8 cellular contexts compared by ENCODE assay signal in the genomic region with DNA sequence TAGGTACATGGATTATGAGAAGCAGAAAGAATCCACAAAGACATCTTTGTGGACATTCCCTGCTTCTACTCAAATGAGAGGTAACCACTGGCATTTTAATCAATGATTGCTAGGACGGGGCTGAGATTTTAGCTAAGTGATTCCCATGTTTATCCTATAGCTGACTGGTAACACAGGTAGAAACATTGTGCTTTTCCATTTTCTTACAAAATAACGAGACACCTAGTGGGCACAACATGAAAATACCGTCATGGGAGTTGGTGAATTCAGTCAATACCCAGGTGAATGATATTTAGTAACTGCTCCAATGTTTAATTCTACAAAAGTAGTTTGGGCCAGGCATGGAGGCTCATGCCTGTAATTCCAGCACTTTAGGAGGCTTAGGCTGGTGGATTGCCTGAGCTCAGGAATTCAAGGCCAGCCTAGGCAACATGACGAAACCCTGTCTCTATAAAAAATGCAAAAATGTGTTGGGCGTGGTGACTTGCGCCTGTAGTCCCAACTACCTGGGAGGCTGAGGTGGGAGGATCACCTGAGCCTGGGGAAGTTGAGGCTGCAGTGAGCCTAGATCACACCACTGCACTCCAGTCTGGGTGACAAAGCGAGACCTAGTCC. TPM values are rescaled to one million over a fixed set of nuclear protein-coding genes. Genes with fewer than 3 reads are reported as not detected.
A peak's percentile ranks its signal among the peaks of the same experiment; 100 is the strongest.
DNase-seq lines count a peak whose midpoint lies in the region; ATAC-seq, FAIRE-seq and TF ChIP-seq lines count a peak whose summit lies in the region.

No MANE protein-coding gene starts in this region.

- H3K9me3 ChIP-seq in heart right ventricle (no peaks in the 10 kb centered on the region), K562 (replicated peaks; ENCODE audit: control insufficient read depth, insufficient read depth, low read depth, low read length) (no peaks in the 10 kb centered on the region)

- H3K4me2 ChIP-seq in K562 (ENCODE audit: insufficient read depth, low read length) = no peak overlapping the region
- no peak overlapping the region for H3K4me2 ChIP-seq in mesendoderm (ENCODE audit: low read length)

- no peak overlapping the region for H2BK120ac ChIP-seq in mesendoderm (ENCODE audit: low read depth, low read length)

- no TSS peak for BruUV-seq in K562 (replicated peaks; lab: Mats Ljungman, UMichigan)

- H3K9ac ChIP-seq in K562 (ENCODE audit: insufficient read depth in 1 of 2, low read depth in 2 of 2, low read length in 2 of 2) (no peak overlapping the region), mesendoderm (ENCODE audit: low read length) (no peak overlapping the region)

- no peak overlapping the region for H4K5ac ChIP-seq in mesendoderm (ENCODE audit: low read length)

- H3K79me1 ChIP-seq in mesendoderm (ENCODE audit: low read length) = no peaks in the 10 kb centered on the region

- H3K36me3 ChIP-seq in heart right ventricle = no peaks in the 10 kb centered on the region
- no peaks in the 10 kb centered on the region for H3K36me3 ChIP-seq in K562 (ENCODE audit: control insufficient read depth, insufficient read depth, low read length)
- no peaks in the 10 kb centered on the region for H3K36me3 ChIP-seq in mesendoderm (ENCODE audit: control insufficient read depth, insufficient read depth, low read length)

- H3K4me3 ChIP-seq in heart right ventricle (no peak overlapping the region), K562 (no peak overlapping the region), mesendoderm (ENCODE audit: low read length) (no peak overlapping the region)

- DNase-seq in heart right ventricle (no peak), left ventricle myocardium superior (no peak), NCI-H1417 treated with DMSO at 0.1 percent for 48 hours (lab: John Stamatoyannopoulos, UW) (peak; percentile 21), K562 (ENCODE audit: extremely low read depth in 1 of 4, low spot score in 3 of 4) (peak; percentile 33 to 52 (median 38)), mesendoderm (peak; percentile 49), islet precursor cell (no peak)

- H3K23ac ChIP-seq in mesendoderm (ENCODE audit: low read length) = no peak overlapping the region

- intact Hi-C loops in heart right ventricle (cut with DNase I) (loop anchor here in 2 of 10 donors (10.0 kb wide), 2 partner anchors 64 to 84 kb away; no protein-coding TSS in a partner anchor), left ventricle myocardium superior (cut with micrococcal nuclease) (no loop called here), K562 (cut with micrococcal nuclease) (loop anchor here (2.0 kb wide), 1 partner anchor 52 kb away; no protein-coding TSS in a partner anchor)

- no peaks in the 10 kb centered on the region for H4K20me1 ChIP-seq in K562 (replicated peaks; ENCODE audit: control insufficient read depth, insufficient read depth, low read length)

- CTCF ChIA-PET in K562 (lab: Yijun Ruan, JAX; ENCODE audit: low intra/inter-chr PET ratio) = no interaction called here

- no peak overlapping the region for H2BK5ac ChIP-seq in mesendoderm (ENCODE audit: low read length)

- H3K4me1 ChIP-seq in heart right ventricle (peaks cover 9 to 61% (median 27%) of the 10 kb centered on the region in 9 donors), K562 (replicated peaks in 1 of 2; ENCODE audit: control insufficient read depth in 2 of 2, insufficient read depth in 2 of 2, low read length in 2 of 2) (peaks cover 6 to 30% of the 10 kb centered on the region in 2 experiments; a peak in 3 of 5 replicates), mesendoderm (ENCODE audit: control insufficient read depth, low read depth, low read length) (no peaks in the 10 kb centered on the region)

- TF ChIP-seq EP300 in K562 (IDR thresholded peaks at IDR 0.05; ENCODE audit: low read length) = no peak

- 74% methylated on average over 7 of the region's 7 CpGs for WGBS in heart right ventricle, 2 donors
- 51% methylated on average over 7 of the region's 7 CpGs for WGBS in K562 (ENCODE audit: insufficient coverage, low coverage, missing lambda C conversion rate)
- no CpG with 5 or more reads among the region's 7 CpGs for WGBS in mesendoderm (ENCODE audit: extremely low coverage, insufficient coverage, low lambda C conversion rate)

- H3K27ac ChIP-seq in heart right ventricle (peak overlapping the region in 1 of 10 donors; percentile 72), K562 (ENCODE audit: extremely low read depth, low read depth, low read length) (no peak overlapping the region), mesendoderm (ENCODE audit: low read depth, low read length) (no peak overlapping the region)

- H3K79me2 ChIP-seq in K562 (ENCODE audit: control insufficient read depth, insufficient read depth, low read length) (no peaks in the 10 kb centered on the region), mesendoderm (ENCODE audit: control insufficient read depth, insufficient read depth, low read length) (no peaks in the 10 kb centered on the region)

- no peak overlapping the region for H2AK5ac ChIP-seq in mesendoderm (ENCODE audit: low read length)

- H2BK15ac ChIP-seq in mesendoderm (replicated peaks; ENCODE audit: low read depth) = no peak overlapping the region

- ATAC-seq in heart right ventricle (no peak), left ventricle myocardium superior (no peak), K562 (peak; percentile 43; the same call in 1 of the 3 replicates), GM19395 (IDR thresholded peaks at IDR 0.05; ENCODE audit: unreplicated experiment) (no peak), GM21447 (IDR thresholded peaks at IDR 0.05; ENCODE audit: unreplicated experiment) (no peak)

- H3K27me3 ChIP-seq in heart right ventricle (no peaks in the 10 kb centered on the region), K562 (ENCODE audit: control insufficient read depth in 2 of 2, insufficient read depth in 2 of 2, low read length in 2 of 2) (no peaks in the 10 kb centered on the region), mesendoderm (ENCODE audit: insufficient read depth, low read length, poor library complexity) (no peaks in the 10 kb centered on the region)

- POLR2A ChIA-PET in K562 (lab: Yijun Ruan, JAX) = interaction anchor here (0.7 kb wide), 1 partner anchor 407 kb away, joined by 3 read pairs; a partner anchor contains a TSS

- no peak overlapping the region for H3K18ac ChIP-seq in mesendoderm (ENCODE audit: low read length)

- no peak overlapping the region for H3K4ac ChIP-seq in mesendoderm (ENCODE audit: low read depth, low read length)

- in situ Hi-C loops in K562 (cut with MboI) = no loop called here

- no peak overlapping the region for H4K8ac ChIP-seq in mesendoderm (ENCODE audit: low read depth, low read length)

- no peak overlapping the region for H3K56ac ChIP-seq in mesendoderm (ENCODE audit: low read length)

- TF ChIP-seq CTCF in heart right ventricle (IDR thresholded peaks at IDR 0.05) (peak in 7 of 9 donors; percentile 1 to 48 (median 29)), K562 (IDR thresholded peaks at IDR 0.05 in 2 of 3, conservative IDR thresholded peaks at IDR 0.05 in 1 of 3; ENCODE audit: insufficient read depth in 2 of 3, low read depth in 1 of 3, low read length in 3 of 3) (peak; percentile 37 to 64 (median 63); a peak in 5 of 6 replicates)

- H3K9me1 ChIP-seq in K562 (ENCODE audit: control insufficient read depth, insufficient read depth, low read length) = no peaks in the 10 kb centered on the region

- peak; percentile 39 to 73; a peak in 3 of 4 replicates for TF ChIP-seq RAD21 in K562 (CRISPR knock-in tag; conservative IDR thresholded peaks at IDR 0.05 in 1 of 2, IDR thresholded peaks at IDR 0.05 in 1 of 2)

- no peak for TF ChIP-seq POLR2A in K562 (conservative IDR thresholded peaks at IDR 0.05)

- peak; percentile 64 for FAIRE-seq in K562 (lab: Jason Lieb, UNC)

- H2AFZ ChIP-seq in K562 (ENCODE audit: low read depth, low read length) = peak overlapping the region; percentile 56; the same call in 1 of the 2 replicates

RNA-seq across cellular contexts. Expression of a gene that starts 37.2 kb away (rescaled TPM):
- total RNA-seq in heart right ventricle (10 to 100 TPM; 12.4 to 23.8 (median 16.9) TPM), left ventricle myocardium superior (14.0 TPM), K562 (2014; rRNA removed) (15.1 and 21.2 TPM in 2 replicates), K562 (2014; rRNA removed; fragmentation: Illumina TruSeq; extraction: Trizol) (28.6 and 35.5 TPM in 2 replicates), K562 (2015; rRNA removed; fragmentation: Illumina TruSeq; extraction: Trizol) (25.4 and 32.3 TPM in 2 replicates), K562 (2021) (18.3 and 19.9 TPM in 2 replicates)
- polyA plus RNA-seq in heart right ventricle (1 to 10 TPM; 3.2 to 5.0 TPM), K562 (2011; rRNA removed) (19.8 and 23.0 TPM in 2 replicates), K562 (2014; fragmentation: Illumina TruSeq; extraction: Trizol) (14.8 and 17.0 TPM in 2 replicates), K562 (2014; fragmentation: Nextera tagmentation; extraction: Ambion mirVana) (1 to 10 TPM; 6.8 to 6.9 TPM), K562 (2014; rRNA removed) (11.3 and 13.5 TPM in 2 replicates)
- total RNA-seq in K562 (2011; cell fraction: chromatin; rRNA removed; ENCODE audit: low replicate concordance) = 41.4 and 147 TPM in 2 replicates
- total RNA-seq in K562 (2011; cell fraction: nucleolus; rRNA removed) = 17.3 and 22.5 TPM in 2 replicates
- total RNA-seq in K562 (2011; cell fraction: nucleoplasm; rRNA removed) = 50.7 and 53.1 TPM in 2 replicates
- 5.0 and 7.4 TPM in 2 replicates for polyA plus RNA-seq in K562 (2011; cell fraction: cytosol; rRNA removed)
- polyA plus RNA-seq in K562 (2011; cell fraction: nucleus; rRNA removed) = 18.4 and 23.1 TPM in 2 replicates
- polyA plus RNA-seq in K562 (2012) = 8.5 and 10.7 TPM in 2 replicates
- polyA minus RNA-seq in K562 (2011; rRNA and poly(A)+ RNA removed) = 69.4 and 70.4 TPM in 2 replicates
- 12.6 and 26.8 TPM in 2 replicates for polyA minus RNA-seq in K562 (2011; cell fraction: cytosol; rRNA and poly(A)+ RNA removed)
- polyA minus RNA-seq in K562 (2011; cell fraction: nucleus; rRNA and poly(A)+ RNA removed) = 31.0 and 60.5 TPM in 2 replicates
- polyA plus RNA-seq in mesendoderm (2013, experiment 1 of 2) = 1.9 TPM
- 1.9 TPM for polyA plus RNA-seq in mesendoderm (2013, experiment 2 of 2)

RNA-seq across cellular contexts. Expression of a gene that starts 40.0 kb away (rescaled TPM):
- total RNA-seq in heart right ventricle (100 to 1,000 TPM; 134 to 211 (median 150) TPM), left ventricle myocardium superior (137 TPM), K562 (2014; rRNA removed) (122 and 129 TPM in 2 replicates), K562 (2014; rRNA removed; fragmentation: Illumina TruSeq; extraction: Trizol) (265 and 291 TPM in 2 replicates), K562 (2015; rRNA removed; fragmentation: Illumina TruSeq; extraction: Trizol) (188 and 194 TPM in 2 replicates), K562 (2021) (224 and 232 TPM in 2 replicates)
- polyA plus RNA-seq in heart right ventricle (100 to 1,000 TPM in 1 of 2 donors, 10 to 100 TPM in 1; 28.5 to 209 TPM), K562 (2011; rRNA removed) (336 and 369 TPM in 2 replicates), K562 (2014; fragmentation: Illumina TruSeq; extraction: Trizol) (317 and 338 TPM in 2 replicates), K562 (2014; fragmentation: Nextera tagmentation; extraction: Ambion mirVana) (100 to 1,000 TPM; 236 to 271 TPM), K562 (2014; rRNA removed) (245 and 321 TPM in 2 replicates)
- total RNA-seq in K562 (2011; cell fraction: chromatin; rRNA removed; ENCODE audit: low replicate concordance) = 56.2 and 68.3 TPM in 2 replicates
- 12.9 and 14.2 TPM in 2 replicates for total RNA-seq in K562 (2011; cell fraction: nucleolus; rRNA removed)
- total RNA-seq in K562 (2011; cell fraction: nucleoplasm; rRNA removed) = 27.7 and 42.6 TPM in 2 replicates
- polyA plus RNA-seq in K562 (2011; cell fraction: cytosol; rRNA removed) = 144 and 235 TPM in 2 replicates
- polyA plus RNA-seq in K562 (2011; cell fraction: nucleus; rRNA removed) = 66.7 and 120 TPM in 2 replicates
- 291 and 297 TPM in 2 replicates for polyA plus RNA-seq in K562 (2012)
- polyA minus RNA-seq in K562 (2011; rRNA and poly(A)+ RNA removed) = 431 and 466 TPM in 2 replicates
- polyA minus RNA-seq in K562 (2011; cell fraction: cytosol; rRNA and poly(A)+ RNA removed) = 78.3 and 103 TPM in 2 replicates
- 12.8 and 19.5 TPM in 2 replicates for polyA minus RNA-seq in K562 (2011; cell fraction: nucleus; rRNA and poly(A)+ RNA removed)
- polyA plus RNA-seq in mesendoderm (2013, experiment 1 of 2) = 280 TPM
- polyA plus RNA-seq in mesendoderm (2013, experiment 2 of 2) = 273 TPM

Comparison
In these comparisons a context has a peak if more than half of its experiments do, and no peak if none do; other contexts are left out.
1. DNase-seq: peak in NCI-H1417 treated with DMSO at 0.1 percent for 48 hours (single experiment), K562 (4 of 4) and mesendoderm (single experiment); none in heart right ventricle (0 of 2), left ventricle myocardium superior (single experiment) and islet precursor cell (single experiment).